1 cellular context compared by ENCODE assay signal in the genomic region with DNA sequence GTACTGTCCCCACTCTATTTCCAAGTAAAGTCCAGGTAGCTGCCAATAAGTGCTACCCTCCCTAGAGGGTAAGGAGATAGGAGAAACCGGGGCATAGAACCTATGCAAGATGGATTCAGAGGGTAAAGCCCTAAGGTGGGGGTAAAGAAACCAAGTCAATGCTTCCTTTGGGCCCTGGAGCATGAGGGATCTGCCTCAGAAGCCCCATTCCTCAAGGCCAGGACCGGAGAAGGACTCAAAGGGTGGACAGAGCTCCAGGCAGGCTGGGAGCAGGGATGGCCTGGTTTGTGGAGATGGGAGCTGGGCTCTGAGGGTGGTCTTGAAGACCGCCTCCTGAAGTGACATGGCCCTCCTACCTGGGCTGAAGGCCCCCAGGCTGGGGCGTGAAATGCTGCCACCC.
TF ChIP-seq lines count a peak whose summit lies in the region.

No MANE protein-coding gene starts in this region.

TF ChIP-seq in H1, 55 proteins besides CTCF, POLR2A, EP300 and RAD21:
- TF ChIP-seq, protein P1, sequence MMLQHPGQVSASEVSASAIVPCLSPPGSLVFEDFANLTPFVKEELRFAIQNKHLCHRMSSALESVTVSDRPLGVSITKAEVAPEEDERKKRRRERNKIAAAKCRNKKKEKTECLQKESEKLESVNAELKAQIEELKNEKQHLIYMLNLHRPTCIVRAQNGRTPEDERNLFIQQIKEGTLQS (IDR thresholded peaks at IDR 0.05; ENCODE audit: insufficient read depth, low read depth, low read length) = no peak
- TF ChIP-seq, protein P2, sequence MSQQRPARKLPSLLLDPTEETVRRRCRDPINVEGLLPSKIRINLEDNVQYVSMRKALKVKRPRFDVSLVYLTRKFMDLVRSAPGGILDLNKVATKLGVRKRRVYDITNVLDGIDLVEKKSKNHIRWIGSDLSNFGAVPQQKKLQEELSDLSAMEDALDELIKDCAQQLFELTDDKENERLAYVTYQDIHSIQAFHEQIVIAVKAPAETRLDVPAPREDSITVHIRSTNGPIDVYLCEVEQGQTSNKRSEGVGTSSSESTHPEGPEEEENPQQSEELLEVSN (IDR thresholded peaks at IDR 0.05) = no peak
- TF ChIP-seq, protein P3, sequence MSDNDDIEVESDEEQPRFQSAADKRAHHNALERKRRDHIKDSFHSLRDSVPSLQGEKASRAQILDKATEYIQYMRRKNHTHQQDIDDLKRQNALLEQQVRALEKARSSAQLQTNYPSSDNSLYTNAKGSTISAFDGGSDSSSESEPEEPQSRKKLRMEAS (IDR thresholded peaks at IDR 0.05) = no peak
- TF ChIP-seq CBX8 (IDR thresholded peaks at IDR 0.05; ENCODE audit: borderline replicate concordance, low read depth, low read length) (no peak), SIN3A (conservative IDR thresholded peaks at IDR 0.05 in 1 of 2, IDR thresholded peaks at IDR 0.05 in 1 of 2; ENCODE audit: low read depth in 1 of 2, low read length in 2 of 2) (no peak), RNF2 (IDR thresholded peaks at IDR 0.05; ENCODE audit: borderline replicate concordance, low read depth, low read length, missing control alignments, poor library complexity, severe bottlenecking) (no peak), SIX5 (IDR thresholded peaks at IDR 0.05; ENCODE audit: low read depth, low read length) (no peak), PHF8 (conservative IDR thresholded peaks at IDR 0.05; ENCODE audit: low read depth, low read length) (no peak), RFX5 (IDR thresholded peaks at IDR 0.05; ENCODE audit: borderline replicate concordance, low read depth, low read length) (no peak), BCL11A (IDR thresholded peaks at IDR 0.05; ENCODE audit: low read depth in 2 of 2, low read length in 2 of 2) (no peak), SP2 (IDR thresholded peaks at IDR 0.05; ENCODE audit: low read length) (no peak), BRCA1 (IDR thresholded peaks at IDR 0.05; ENCODE audit: low read depth, low read length) (no peak)
